In the genomic region with DNA sequence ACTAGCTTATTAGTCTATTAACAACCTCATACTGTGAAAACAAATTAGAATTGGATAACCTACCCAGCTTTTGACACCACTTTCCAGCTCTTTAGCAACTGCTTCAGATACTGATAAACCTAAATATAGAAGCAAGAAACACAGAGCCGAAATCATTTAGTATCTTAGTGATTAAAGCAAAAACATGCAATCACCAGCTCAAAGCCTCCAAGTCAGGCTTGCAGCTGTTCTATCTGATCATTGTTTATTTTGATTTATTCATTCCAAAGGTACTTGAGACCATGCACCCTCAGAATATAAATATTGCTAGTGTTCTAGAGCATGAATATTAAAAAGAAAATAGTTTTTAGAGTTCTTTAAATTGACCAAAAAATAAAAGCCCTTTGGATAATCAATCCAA, we compare ENCODE assay signal across 20 cellular contexts.
"Had no signal": no experiment of that assay in that cellular context is flagged by ENCODE, and none has a peak within 500 bp of the region (broad histone marks: within the 10 kb centered on the region; RNA-seq: fewer than 3 reads in every experiment).

No MANE protein-coding gene starts in this region.

- DNase-seq: activated CD4-positive, alpha-beta T cell treated with anti-CD3 and anti-CD28 coated beads, Interleukin-2, amount 10 ng/mL, durations not matched to agents 24 days and 14 days; activated CD4-positive, CD25-positive, alpha-beta regulatory T cell; activated CD8-positive, alpha-beta memory T cell treated with anti-CD3 and anti-CD28 coated beads, Interleukin-2, amount 50 U/mL, for 4 hours; activated CD8-positive, alpha-beta T cell treated with anti-CD3 and anti-CD28 coated beads, Interleukin-2, amount 10 ng/mL, durations not matched to agents 7 days and 5 days; activated effector memory CD4-positive, alpha-beta T cell treated with anti-CD3 and anti-CD28 coated beads, Interleukin-2, amount 50 U/mL, for 16 hours; activated T-cell treated with anti-CD3 and anti-CD28 coated beads, Interleukin-2, amount 50 U/mL, for 48 hours; effector memory CD8-positive, alpha-beta T cell; head of caudate nucleus; occipital lobe; psoas muscle; stimulated activated CD4-positive, alpha-beta T cell treated with anti-CD3 and anti-CD28 coated beads, Interleukin-12 subunit alpha, Interleukin-12 subunit beta, amount 100 ng/mL, for 4 hours; stimulated activated CD4-positive, alpha-beta T cell treated with anti-CD3 and anti-CD28 coated beads, Interleukin-2, amount 100 ng/mL, for 24 hours; stomach; testis had no signal

- H3K4me1 Mint-ChIP-seq: activated CD4-positive, alpha-beta T cell treated with anti-CD3 and anti-CD28 coated beads, Interleukin-2, amount 10 ng/mL, durations not matched to agents 24 days and 14 days; activated naive CD4-positive, alpha-beta T cell treated with anti-CD3 and anti-CD28 coated beads, Interleukin-2, amount 50 U/mL, for 24 hours; central memory CD8-positive, alpha-beta T cell; memory B cell had no signal

- FAIRE-seq: frontal cortex had no signal

- H3K4me1 ChIP-seq: psoas muscle, testis had no signal

- H3K27ac ChIP-seq: psoas muscle, stomach, testis had no signal

- H3K9me3 ChIP-seq: psoas muscle, stomach, testis had no signal

- H3K36me3 ChIP-seq: stomach had no signal

- H3K4me3 Mint-ChIP-seq: activated CD4-positive, alpha-beta T cell treated with anti-CD3 and anti-CD28 coated beads, Interleukin-2, amount 10 ng/mL, durations not matched to agents 24 days and 14 days; activated CD8-positive, alpha-beta T cell treated with anti-CD3 and anti-CD28 coated beads, Interleukin-2, amount 10 ng/mL, durations not matched to agents 7 days and 5 days; activated naive CD4-positive, alpha-beta T cell treated with anti-CD3 and anti-CD28 coated beads, Interleukin-2, amount 50 U/mL, for 24 hours; central memory CD8-positive, alpha-beta T cell; effector memory CD8-positive, alpha-beta T cell; memory B cell; natural killer cell treated with Interleukin-12 subunit alpha and Interleukin-12 subunit beta and Interleukin-15 and Interleukin-18, amount 100 ng/mL, for 72 hours had no signal

- H3K4me3 ChIP-seq: psoas muscle, stomach, testis had no signal

- H3K36me3 Mint-ChIP-seq: activated naive CD4-positive, alpha-beta T cell treated with anti-CD3 and anti-CD28 coated beads, Interleukin-2, amount 50 U/mL, for 24 hours; memory B cell; natural killer cell treated with Interleukin-12 subunit alpha and Interleukin-12 subunit beta and Interleukin-15 and Interleukin-18, amount 100 ng/mL, for 72 hours had no signal

- ATAC-seq: activated CD8-positive, alpha-beta T cell treated with anti-CD3 and anti-CD28 coated beads, Interleukin-2, amount 10 ng/mL, durations not matched to agents 7 days and 5 days; effector memory CD8-positive, alpha-beta T cell; natural killer cell treated with Interleukin-12 subunit alpha and Interleukin-12 subunit beta and Interleukin-15 and Interleukin-18, amount 100 ng/mL, for 72 hours; psoas muscle; sciatic nerve had no signal

- H3K9me3 Mint-ChIP-seq: activated CD4-positive, alpha-beta T cell treated with anti-CD3 and anti-CD28 coated beads, Interleukin-2, amount 10 ng/mL, durations not matched to agents 24 days and 14 days; activated naive CD4-positive, alpha-beta T cell treated with anti-CD3 and anti-CD28 coated beads, Interleukin-2, amount 50 U/mL, for 24 hours; central memory CD8-positive, alpha-beta T cell; effector memory CD8-positive, alpha-beta T cell; memory B cell; natural killer cell treated with Interleukin-12 subunit alpha and Interleukin-12 subunit beta and Interleukin-15 and Interleukin-18, amount 100 ng/mL, for 72 hours had no signal

- H3K27ac Mint-ChIP-seq: activated CD4-positive, alpha-beta T cell treated with anti-CD3 and anti-CD28 coated beads, Interleukin-2, amount 10 ng/mL, durations not matched to agents 24 days and 14 days; activated CD8-positive, alpha-beta T cell treated with anti-CD3 and anti-CD28 coated beads, Interleukin-2, amount 10 ng/mL, durations not matched to agents 7 days and 5 days; activated naive CD4-positive, alpha-beta T cell treated with anti-CD3 and anti-CD28 coated beads, Interleukin-2, amount 50 U/mL, for 24 hours; effector memory CD8-positive, alpha-beta T cell; memory B cell; natural killer cell treated with Interleukin-12 subunit alpha and Interleukin-12 subunit beta and Interleukin-15 and Interleukin-18, amount 100 ng/mL, for 72 hours had no signal

- H3K27me3 ChIP-seq: stomach, testis had no signal
